In the genomic region with DNA sequence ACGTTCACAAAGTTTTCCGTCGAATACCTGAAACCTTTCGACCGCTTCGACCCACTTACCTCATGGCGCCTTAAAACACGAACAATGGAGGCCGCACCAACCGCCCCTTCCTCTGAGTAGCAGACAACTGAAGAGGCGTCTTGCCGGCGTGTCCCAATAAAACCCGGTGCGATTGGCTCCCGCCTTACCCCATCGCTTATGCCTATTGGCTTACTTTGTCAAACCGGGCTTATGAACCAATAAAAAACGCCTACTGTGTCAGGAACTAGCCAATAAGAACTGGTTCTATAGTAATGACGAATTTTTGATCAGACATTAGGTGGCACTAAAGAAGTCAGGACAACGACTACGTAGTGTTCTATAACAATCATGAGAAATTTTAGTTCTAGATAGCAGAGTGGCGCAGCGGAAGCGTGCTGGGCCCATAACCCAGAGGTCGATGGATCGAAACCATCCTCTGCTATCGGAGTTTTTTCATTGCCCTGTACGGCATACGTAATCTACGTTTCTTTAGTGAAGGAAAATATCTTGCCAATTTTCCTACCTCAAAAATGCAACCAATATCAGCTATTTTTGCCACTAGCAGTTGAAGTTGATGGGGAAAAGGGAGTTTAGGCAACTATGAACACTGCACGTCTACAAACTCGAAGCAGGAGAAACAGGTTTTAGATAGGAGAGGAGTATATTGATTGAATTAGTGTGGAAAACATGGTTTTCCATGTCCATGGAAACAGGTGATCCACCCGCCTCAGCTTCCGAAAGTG, we compare ENCODE assay signal across 1 cellular context.
TF ChIP-seq lines count a peak whose summit lies in the region.

A gene (minus strand): TSS at position 135 of the 764 bp plus-strand sequence. CDS start 71 bp downstream, at position 64.

TF ChIP-seq in SK-N-SH, 30 proteins besides CTCF, POLR2A, EP300 and RAD21 (continued from another document):
- TF ChIP-seq, protein P1, sequence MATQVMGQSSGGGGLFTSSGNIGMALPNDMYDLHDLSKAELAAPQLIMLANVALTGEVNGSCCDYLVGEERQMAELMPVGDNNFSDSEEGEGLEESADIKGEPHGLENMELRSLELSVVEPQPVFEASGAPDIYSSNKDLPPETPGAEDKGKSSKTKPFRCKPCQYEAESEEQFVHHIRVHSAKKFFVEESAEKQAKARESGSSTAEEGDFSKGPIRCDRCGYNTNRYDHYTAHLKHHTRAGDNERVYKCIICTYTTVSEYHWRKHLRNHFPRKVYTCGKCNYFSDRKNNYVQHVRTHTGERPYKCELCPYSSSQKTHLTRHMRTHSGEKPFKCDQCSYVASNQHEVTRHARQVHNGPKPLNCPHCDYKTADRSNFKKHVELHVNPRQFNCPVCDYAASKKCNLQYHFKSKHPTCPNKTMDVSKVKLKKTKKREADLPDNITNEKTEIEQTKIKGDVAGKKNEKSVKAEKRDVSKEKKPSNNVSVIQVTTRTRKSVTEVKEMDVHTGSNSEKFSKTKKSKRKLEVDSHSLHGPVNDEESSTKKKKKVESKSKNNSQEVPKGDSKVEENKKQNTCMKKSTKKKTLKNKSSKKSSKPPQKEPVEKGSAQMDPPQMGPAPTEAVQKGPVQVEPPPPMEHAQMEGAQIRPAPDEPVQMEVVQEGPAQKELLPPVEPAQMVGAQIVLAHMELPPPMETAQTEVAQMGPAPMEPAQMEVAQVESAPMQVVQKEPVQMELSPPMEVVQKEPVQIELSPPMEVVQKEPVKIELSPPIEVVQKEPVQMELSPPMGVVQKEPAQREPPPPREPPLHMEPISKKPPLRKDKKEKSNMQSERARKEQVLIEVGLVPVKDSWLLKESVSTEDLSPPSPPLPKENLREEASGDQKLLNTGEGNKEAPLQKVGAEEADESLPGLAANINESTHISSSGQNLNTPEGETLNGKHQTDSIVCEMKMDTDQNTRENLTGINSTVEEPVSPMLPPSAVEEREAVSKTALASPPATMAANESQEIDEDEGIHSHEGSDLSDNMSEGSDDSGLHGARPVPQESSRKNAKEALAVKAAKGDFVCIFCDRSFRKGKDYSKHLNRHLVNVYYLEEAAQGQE (IDR thresholded peaks at IDR 0.05; ENCODE audit: low read depth, low read length), result peak; percentile 29; the same call in 1 of the 2 replicates
- TF ChIP-seq EZH2phosphoT487 (IDR thresholded peaks at IDR 0.05; ENCODE audit: borderline replicate concordance, low read depth) (no peak), NRF1 (IDR thresholded peaks at IDR 0.05; ENCODE audit: low read depth, low read length) (no peak), RCOR1 (IDR thresholded peaks at IDR 0.05; ENCODE audit: low read length) (peak; percentile 67; the same call in 1 of the 2 replicates), POLR2AphosphoS5 (IDR thresholded peaks at IDR 0.05; ENCODE audit: low read depth, low read length) (peak; percentile 98), NFIC (IDR thresholded peaks at IDR 0.05; ENCODE audit: borderline replicate concordance) (0 out of 2 replicates have a peak, but pooled peaks have one; percentile 6), RFX5 (IDR thresholded peaks at IDR 0.05; ENCODE audit: low read length) (peak; percentile 89), SMC3 (IDR thresholded peaks at IDR 0.05; ENCODE audit: low read depth, low read length) (no peak), GABPA (IDR thresholded peaks at IDR 0.05; ENCODE audit: low read depth) (peak; percentile 25; the same call in 1 of the 2 replicates), TEAD4 (IDR thresholded peaks at IDR 0.05; ENCODE audit: borderline replicate concordance, insufficient read depth) (peak; percentile 86; the same call in 1 of the 2 replicates), FOXJ3 (CRISPR knock-in tag; IDR thresholded peaks at IDR 0.05) (no peak), JUND (IDR thresholded peaks at IDR 0.05) (no peak), MXI1 (IDR thresholded peaks at IDR 0.05; ENCODE audit: low read depth, low read length) (peak; percentile 90), RXRA (IDR thresholded peaks at IDR 0.05; ENCODE audit: borderline replicate concordance, low read depth) (no peak), SIN3A (IDR thresholded peaks at IDR 0.05; ENCODE audit: borderline replicate concordance, low read depth, low read length) (no peak; the same call in 1 of the 2 replicates), ELF1 (IDR thresholded peaks at IDR 0.05) (no peak), FOSL2 (IDR thresholded peaks at IDR 0.05; ENCODE audit: borderline replicate concordance, low read depth) (peak; percentile 79), MEF2A (IDR thresholded peaks at IDR 0.05; ENCODE audit: borderline replicate concordance, low read depth) (no peak), FOXM1 (IDR thresholded peaks at IDR 0.05; ENCODE audit: low read depth) (peak; percentile 45; the same call in 1 of the 2 replicates)
- TF ChIP-seq, protein P2, sequence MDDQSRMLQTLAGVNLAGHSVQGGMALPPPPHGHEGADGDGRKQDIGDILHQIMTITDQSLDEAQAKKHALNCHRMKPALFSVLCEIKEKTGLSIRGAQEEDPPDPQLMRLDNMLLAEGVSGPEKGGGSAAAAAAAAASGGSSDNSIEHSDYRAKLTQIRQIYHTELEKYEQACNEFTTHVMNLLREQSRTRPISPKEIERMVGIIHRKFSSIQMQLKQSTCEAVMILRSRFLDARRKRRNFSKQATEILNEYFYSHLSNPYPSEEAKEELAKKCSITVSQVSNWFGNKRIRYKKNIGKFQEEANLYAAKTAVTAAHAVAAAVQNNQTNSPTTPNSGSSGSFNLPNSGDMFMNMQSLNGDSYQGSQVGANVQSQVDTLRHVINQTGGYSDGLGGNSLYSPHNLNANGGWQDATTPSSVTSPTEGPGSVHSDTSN (IDR thresholded peaks at IDR 0.05), result no peak; the same call in 1 of the 2 replicates
- TF ChIP-seq, protein P3, sequence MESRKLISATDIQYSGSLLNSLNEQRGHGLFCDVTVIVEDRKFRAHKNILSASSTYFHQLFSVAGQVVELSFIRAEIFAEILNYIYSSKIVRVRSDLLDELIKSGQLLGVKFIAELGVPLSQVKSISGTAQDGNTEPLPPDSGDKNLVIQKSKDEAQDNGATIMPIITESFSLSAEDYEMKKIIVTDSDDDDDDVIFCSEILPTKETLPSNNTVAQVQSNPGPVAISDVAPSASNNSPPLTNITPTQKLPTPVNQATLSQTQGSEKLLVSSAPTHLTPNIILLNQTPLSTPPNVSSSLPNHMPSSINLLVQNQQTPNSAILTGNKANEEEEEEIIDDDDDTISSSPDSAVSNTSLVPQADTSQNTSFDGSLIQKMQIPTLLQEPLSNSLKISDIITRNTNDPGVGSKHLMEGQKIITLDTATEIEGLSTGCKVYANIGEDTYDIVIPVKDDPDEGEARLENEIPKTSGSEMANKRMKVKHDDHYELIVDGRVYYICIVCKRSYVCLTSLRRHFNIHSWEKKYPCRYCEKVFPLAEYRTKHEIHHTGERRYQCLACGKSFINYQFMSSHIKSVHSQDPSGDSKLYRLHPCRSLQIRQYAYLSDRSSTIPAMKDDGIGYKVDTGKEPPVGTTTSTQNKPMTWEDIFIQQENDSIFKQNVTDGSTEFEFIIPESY (IDR thresholded peaks at IDR 0.05; ENCODE audit: borderline replicate concordance, low read depth), result no peak
- TF ChIP-seq, protein P4, sequence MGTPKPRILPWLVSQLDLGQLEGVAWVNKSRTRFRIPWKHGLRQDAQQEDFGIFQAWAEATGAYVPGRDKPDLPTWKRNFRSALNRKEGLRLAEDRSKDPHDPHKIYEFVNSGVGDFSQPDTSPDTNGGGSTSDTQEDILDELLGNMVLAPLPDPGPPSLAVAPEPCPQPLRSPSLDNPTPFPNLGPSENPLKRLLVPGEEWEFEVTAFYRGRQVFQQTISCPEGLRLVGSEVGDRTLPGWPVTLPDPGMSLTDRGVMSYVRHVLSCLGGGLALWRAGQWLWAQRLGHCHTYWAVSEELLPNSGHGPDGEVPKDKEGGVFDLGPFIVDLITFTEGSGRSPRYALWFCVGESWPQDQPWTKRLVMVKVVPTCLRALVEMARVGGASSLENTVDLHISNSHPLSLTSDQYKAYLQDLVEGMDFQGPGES (IDR thresholded peaks at IDR 0.05; ENCODE audit: low read depth, low read length), result peak; percentile 72; the same call in 1 of the 2 replicates
- TF ChIP-seq, protein P5, sequence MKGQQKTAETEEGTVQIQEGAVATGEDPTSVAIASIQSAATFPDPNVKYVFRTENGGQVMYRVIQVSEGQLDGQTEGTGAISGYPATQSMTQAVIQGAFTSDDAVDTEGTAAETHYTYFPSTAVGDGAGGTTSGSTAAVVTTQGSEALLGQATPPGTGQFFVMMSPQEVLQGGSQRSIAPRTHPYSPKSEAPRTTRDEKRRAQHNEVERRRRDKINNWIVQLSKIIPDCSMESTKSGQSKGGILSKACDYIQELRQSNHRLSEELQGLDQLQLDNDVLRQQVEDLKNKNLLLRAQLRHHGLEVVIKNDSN (IDR thresholded peaks at IDR 0.05; ENCODE audit: borderline replicate concordance, low read depth), result no peak
